15 cellular contexts compared by ENCODE assay signal in the genomic region with DNA sequence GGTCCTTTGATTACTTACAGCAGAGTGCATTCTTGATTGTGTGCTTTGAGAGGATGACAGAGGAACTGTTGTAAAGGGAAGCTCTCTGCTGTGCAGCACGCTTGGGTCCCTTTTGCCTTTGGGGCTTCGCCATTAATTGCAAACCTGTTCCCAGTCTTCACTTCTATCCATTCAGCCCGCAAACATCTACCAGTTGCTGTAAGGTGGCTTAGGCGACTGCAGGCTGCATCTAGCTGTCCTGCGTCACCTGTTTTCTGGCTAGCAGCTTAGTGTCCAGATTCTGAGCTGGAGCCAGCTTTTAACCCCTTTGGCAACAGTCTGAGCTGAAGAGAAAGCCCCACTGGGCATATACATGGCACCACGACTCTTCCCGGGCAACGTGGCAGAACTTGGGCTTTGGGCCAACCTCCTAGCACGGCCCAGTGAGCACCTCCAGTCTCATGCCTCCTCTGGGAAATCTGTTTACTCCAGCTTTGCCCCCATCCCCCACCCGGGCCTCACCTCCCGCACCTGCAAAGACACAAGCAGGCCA. TPM values are rescaled to one million over a fixed set of nuclear protein-coding genes. Genes with fewer than 3 reads are reported as not detected.
DNase-seq lines count a peak whose midpoint lies in the region; ATAC-seq and TF ChIP-seq lines count a peak whose summit lies in the region.
"Had no signal": no experiment of that assay in that cellular context is flagged by ENCODE, and none has a peak within 500 bp of the region (broad histone marks: within the 10 kb centered on the region; RNA-seq: fewer than 3 reads in every experiment).

No MANE protein-coding gene starts in this region.

- no peak for TF ChIP-seq CTCF in glutamatergic neuron (IDR thresholded peaks at IDR 0.05; ENCODE audit: partially characterized antibody, unreplicated experiment)

- H3K79me1 ChIP-seq in mesendoderm (ENCODE audit: low read length) = peaks cover 10% of the 10 kb centered on the region

- H3K36me3 ChIP-seq in H7 (replicated peaks; ENCODE audit: control insufficient read depth, insufficient read depth, low read length) (no peaks in the 10 kb centered on the region), mesendoderm (ENCODE audit: control insufficient read depth, insufficient read depth, low read length) (no peaks in the 10 kb centered on the region)
- H3K36me3 ChIP-seq: gastroesophageal sphincter, left lung had no signal

- no peak overlapping the region for H3K56ac ChIP-seq in mesendoderm (ENCODE audit: low read length)

- H3K27ac ChIP-seq in mesendoderm (ENCODE audit: low read depth, low read length) = no peak overlapping the region
- H3K27ac ChIP-seq: gastroesophageal sphincter, left lung had no signal

- H2BK15ac ChIP-seq in mesendoderm (replicated peaks; ENCODE audit: low read depth) = no peak overlapping the region

- peaks cover 30% of the 10 kb centered on the region for H3K4me1 Mint-ChIP-seq in glutamatergic neuron (ENCODE audit: low read depth, unreplicated experiment)

- H3K4me3 Mint-ChIP-seq in glutamatergic neuron (ENCODE audit: unreplicated experiment) = no peak overlapping the region
- H3K4me3 Mint-ChIP-seq: type B pancreatic cell had no signal

- H3K27ac Mint-ChIP-seq in glutamatergic neuron (ENCODE audit: unreplicated experiment) = peak overlapping the region; percentile 66

- in situ Hi-C loops in ACHN (cut with HindIII; ENCODE audit: low pct_ligation_motif_present, low pct_unique_long_range_greater_than_20kb, low sequenced_read_pairs) = no loop called here

- no peak overlapping the region for H3K4me2 ChIP-seq in mesendoderm (ENCODE audit: low read length)

- WGBS in mesendoderm (ENCODE audit: extremely low coverage, insufficient coverage, low lambda C conversion rate) = no CpG with 5 or more reads among the region's 11 CpGs

- H3K27me3 ChIP-seq in H7 (ENCODE audit: control insufficient read depth, insufficient read depth, low read length) = peaks cover 2% of the 10 kb centered on the region; the same call in 1 of the 2 replicates
- H3K27me3 ChIP-seq in mesendoderm (ENCODE audit: insufficient read depth, low read length, poor library complexity) = peaks cover 3% of the 10 kb centered on the region
- H3K27me3 ChIP-seq: gastroesophageal sphincter had no signal

- H3K23ac ChIP-seq in mesendoderm (ENCODE audit: low read length) = no peak overlapping the region

- no peak overlapping the region for H2BK5ac ChIP-seq in mesendoderm (ENCODE audit: low read length)

- ATAC-seq in GM21360 (IDR thresholded peaks at IDR 0.05; ENCODE audit: unreplicated experiment) (no peak), GM18511 (IDR thresholded peaks at IDR 0.05; ENCODE audit: unreplicated experiment) (no peak), left ventricle myocardium superior (no peak)
- ATAC-seq: gastroesophageal sphincter, K562, left lung, Right ventricle myocardium inferior had no signal

- H4K8ac ChIP-seq in mesendoderm (ENCODE audit: low read depth, low read length) = no peak overlapping the region

- no peak overlapping the region for H2AK5ac ChIP-seq in mesendoderm (ENCODE audit: low read length)

- H3K9ac ChIP-seq in mesendoderm (ENCODE audit: low read length) = no peak overlapping the region

- no peaks in the 10 kb centered on the region for H3K36me3 Mint-ChIP-seq in glutamatergic neuron (ENCODE audit: unreplicated experiment)
- H3K36me3 Mint-ChIP-seq: type B pancreatic cell had no signal

- H3K4me1 ChIP-seq in mesendoderm (ENCODE audit: control insufficient read depth, low read depth, low read length) = peaks cover 3% of the 10 kb centered on the region

- no peak overlapping the region for H3K18ac ChIP-seq in mesendoderm (ENCODE audit: low read length)

- H2BK120ac ChIP-seq in mesendoderm (ENCODE audit: low read depth, low read length) = no peak overlapping the region

- no peak overlapping the region for H3K4ac ChIP-seq in mesendoderm (ENCODE audit: low read depth, low read length)

- no peak overlapping the region for H3K4me3 ChIP-seq in H7 (ENCODE audit: insufficient read depth, low read depth, low read length)
- H3K4me3 ChIP-seq in mesendoderm (ENCODE audit: low read length) = no peak overlapping the region
- H3K4me3 ChIP-seq: gastroesophageal sphincter, K562, left lung had no signal

- DNase-seq in ACHN (peak; percentile 37), H7 (peak; percentile 65), NCI-H446 treated with DMSO at 0.1 percent for 48 hours (lab: John Stamatoyannopoulos, UW) (peak; percentile 47), glutamatergic neuron (no peak), mesendoderm (no peak), left ventricle myocardium superior (no peak)
- DNase-seq: activated CD4-positive, CD25-positive, alpha-beta regulatory T cell; activated T-cell treated with anti-CD3 and anti-CD28 coated beads, Interleukin-2, amount 50 U/mL, for 48 hours; left lung had no signal

- intact Hi-C loops in left ventricle myocardium superior (cut with micrococcal nuclease) = no loop called here

- H4K5ac ChIP-seq in mesendoderm (ENCODE audit: low read length) = no peak overlapping the region

- peaks cover 10% of the 10 kb centered on the region for H3K27me3 Mint-ChIP-seq in glutamatergic neuron (ENCODE audit: unreplicated experiment)
- H3K27me3 Mint-ChIP-seq: type B pancreatic cell had no signal

- peaks cover 21% of the 10 kb centered on the region for H3K79me2 ChIP-seq in mesendoderm (ENCODE audit: control insufficient read depth, insufficient read depth, low read length)

- H3K9me3 Mint-ChIP-seq in glutamatergic neuron (ENCODE audit: unreplicated experiment) = peaks cover 7% of the 10 kb centered on the region
- H3K9me3 Mint-ChIP-seq: type B pancreatic cell had no signal

RNA-seq across cellular contexts. Expression of gene FASTKD5, which starts 2.5 kb away (rescaled TPM):
- 20.4 and 22.0 TPM in 2 replicates for total RNA-seq in H7 (2014; rRNA removed; shearing (Covaris generic))
- total RNA-seq in glutamatergic neuron (ENCODE audit: unreplicated experiment) (19.5 TPM), left ventricle myocardium superior (29.1 TPM)
- polyA plus RNA-seq in mesendoderm (2013, experiment 1 of 2) = 16.2 TPM
- 16.3 TPM for polyA plus RNA-seq in mesendoderm (2013, experiment 2 of 2)

RNA-seq across cellular contexts. Expression of gene UBOX5, which starts 2.5 kb away (rescaled TPM):
- 6.4 and 6.9 TPM in 2 replicates for total RNA-seq in H7 (2014; rRNA removed; shearing (Covaris generic))
- total RNA-seq in glutamatergic neuron (ENCODE audit: unreplicated experiment) = 8.6 TPM
- polyA plus RNA-seq in mesendoderm (2013, experiment 1 of 2) = 2.1 TPM
- polyA plus RNA-seq in mesendoderm (2013, experiment 2 of 2) = 2.2 TPM
- 2.9 TPM for total RNA-seq in left ventricle myocardium superior

RNA-seq across cellular contexts. Expression of gene LZTS3, which starts 11.2 kb away (rescaled TPM):
- total RNA-seq in H7 (2014; rRNA removed; shearing (Covaris generic)) = 10.2 and 11.0 TPM in 2 replicates
- 56.8 TPM for total RNA-seq in glutamatergic neuron (ENCODE audit: unreplicated experiment)
- polyA plus RNA-seq in mesendoderm (2013, experiment 1 of 2) = 10.5 TPM
- 11.0 TPM for polyA plus RNA-seq in mesendoderm (2013, experiment 2 of 2)
- 17.6 TPM for total RNA-seq in left ventricle myocardium superior

RNA-seq across cellular contexts. Expression of gene DDRGK1, which starts 42.3 kb away (rescaled TPM):
- 38.5 and 46.5 TPM in 2 replicates for total RNA-seq in H7 (2014; rRNA removed; shearing (Covaris generic))
- total RNA-seq in glutamatergic neuron (ENCODE audit: unreplicated experiment) (59.3 TPM), left ventricle myocardium superior (37.2 TPM)
- polyA plus RNA-seq in mesendoderm (2013, experiment 1 of 2) = 38.1 TPM
- polyA plus RNA-seq in mesendoderm (2013, experiment 2 of 2) = 37.7 TPM

RNA-seq across cellular contexts. Expression of gene ITPA, which starts 47.2 kb away (rescaled TPM):
- 140 and 147 TPM in 2 replicates for total RNA-seq in H7 (2014; rRNA removed; shearing (Covaris generic))
- total RNA-seq in glutamatergic neuron (ENCODE audit: unreplicated experiment) (72.1 TPM), left ventricle myocardium superior (17.2 TPM)
- 88.9 TPM for polyA plus RNA-seq in mesendoderm (2013, experiment 1 of 2)
- 89.3 TPM for polyA plus RNA-seq in mesendoderm (2013, experiment 2 of 2)

Comparison
In these comparisons a context has a peak if more than half of its experiments do, and no peak if none do; other contexts are left out.
1. DNase-seq: peak in ACHN (single experiment), H7 (single experiment) and NCI-H446 treated with DMSO at 0.1 percent for 48 hours (single experiment); none in glutamatergic neuron (single experiment), mesendoderm (single experiment) and left ventricle myocardium superior (single experiment).